Comparison of ENCODE assay signal across 8 cellular contexts in the genomic region with DNA sequence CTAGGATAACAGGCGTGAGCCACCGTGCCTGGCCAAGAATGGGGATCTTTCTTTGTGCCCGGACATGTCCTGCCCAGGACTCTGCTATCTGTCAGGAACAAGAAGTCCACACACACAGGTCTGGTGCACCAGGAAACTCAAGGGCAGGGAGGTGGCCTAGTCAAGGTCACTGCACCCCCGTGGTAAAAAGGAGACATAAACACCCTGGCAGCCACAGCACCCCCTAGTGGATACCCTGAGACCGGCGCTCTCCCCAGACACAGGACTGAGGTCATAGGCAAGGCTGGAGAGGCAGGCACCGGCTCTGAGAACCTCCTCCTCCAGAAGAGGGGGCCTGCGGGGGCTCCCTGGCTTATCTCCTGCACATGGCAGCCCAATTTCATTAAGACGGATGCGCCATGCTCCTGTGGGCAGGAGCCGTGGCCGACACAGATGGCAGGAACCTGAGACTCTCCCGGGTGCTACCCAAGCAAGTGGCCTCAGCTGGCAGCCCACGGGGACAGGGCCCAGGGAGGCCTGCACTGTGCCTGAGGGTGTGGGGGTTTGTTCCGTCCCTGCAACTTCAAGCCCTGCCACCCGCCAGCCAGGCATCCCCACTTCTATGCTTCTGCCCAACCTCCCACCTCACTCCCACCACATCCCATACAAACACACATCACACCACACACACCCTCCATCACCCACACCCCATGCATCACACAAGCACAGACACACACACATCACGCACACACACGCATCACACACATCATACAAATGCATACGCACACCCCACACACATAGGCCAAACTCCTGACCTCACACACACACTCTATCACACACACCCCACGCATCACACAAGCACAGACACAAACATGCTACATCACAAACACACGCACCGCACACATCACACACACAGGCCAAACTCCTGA. TPM values are rescaled to one million over a fixed set of nuclear protein-coding genes. Genes with fewer than 3 reads are reported as not detected.
DNase-seq lines count a peak whose midpoint lies in the region; ATAC-seq and TF ChIP-seq lines count a peak whose summit lies in the region.

No MANE protein-coding gene starts in this region.

- no peaks in the 10 kb centered on the region for H3F3A ChIP-seq in DOHH2 (ENCODE audit: control insufficient read depth, insufficient read depth)

- TF ChIP-seq POLR2A in adrenal gland (IDR thresholded peaks at IDR 0.05) = no peak

- no peak overlapping the region for H3K4me2 ChIP-seq in DOHH2 (ENCODE audit: low read length)

- TF ChIP-seq CTCF in DOHH2 (IDR thresholded peaks at IDR 0.05; ENCODE audit: low read depth, low read length, poor library complexity, severe bottlenecking) (peak; percentile 94), LNCaP clone FGC (IDR thresholded peaks at IDR 0.05; ENCODE audit: control insufficient read depth, extremely low read depth, insufficient read depth) (peak; percentile 68), adrenal gland (IDR thresholded peaks at IDR 0.05) (peak in 5 of 6 experiments; percentile 32 to 59 (median 58))

- 70 to 81% (median 75%) methylated on average over 16 to 22 of the region's 22 CpGs for WGBS in adrenal gland, 4 donors

- H3K27me3 ChIP-seq in DOHH2 (ENCODE audit: control insufficient read depth, low read length) (no peaks in the 10 kb centered on the region), adrenal gland (no peaks in the 10 kb centered on the region)

- H3K36me3 ChIP-seq in DOHH2 (ENCODE audit: control insufficient read depth, low read length) (no peaks in the 10 kb centered on the region), adrenal gland (replicated peaks in 1 of 2) (no peaks in the 10 kb centered on the region)

- H4K20me1 ChIP-seq in DOHH2 (ENCODE audit: control insufficient read depth, insufficient read depth, low read depth, low read length) = no peaks in the 10 kb centered on the region

- H3K4me1 Mint-ChIP-seq in T-helper 17 cell = peaks cover 16% of the 10 kb centered on the region

- H3K4me3 Mint-ChIP-seq in T-helper 17 cell = no peak overlapping the region

- no peak for DNase-seq in LNCaP clone FGC (ENCODE audit: low read depth)
- DNase-seq in T-helper 17 cell = peak; percentile 27 to 54 (median 29)
- peak in 6 of 7 donors; percentile 29 to 88 (median 46) for DNase-seq in adrenal gland
- peak; percentile 35 for DNase-seq in inferior parietal cortex (ENCODE audit: extremely low spot score)
- DNase-seq in stimulated activated CD4-positive, alpha-beta T cell treated with anti-CD3 and anti-CD28 coated beads, Interleukin-4, amount 100 ng/mL, for 48 hours (ENCODE audit: low read depth in 2 of 2) = peak; percentile 51 to 62
- DNase-seq in midbrain (lab: John Stamatoyannopoulos, UW) = no peak
- no peak for DNase-seq in cerebellum (ENCODE audit: low spot score)

- H3K36me3 Mint-ChIP-seq in T-helper 17 cell (ENCODE audit: low read depth) = no peaks in the 10 kb centered on the region

- no peaks in the 10 kb centered on the region for H3K79me2 ChIP-seq in DOHH2 (ENCODE audit: control insufficient read depth, low read length)

- no peak overlapping the region for H3K4me3 ChIP-seq in DOHH2 (ENCODE audit: low read length)
- H3K4me3 ChIP-seq in LNCaP clone FGC (ENCODE audit: low read depth, low read length) = no peak overlapping the region
- no peak overlapping the region for H3K4me3 ChIP-seq in adrenal gland

- peak; percentile 82 for ATAC-seq in T-helper 17 cell

- no peaks in the 10 kb centered on the region for H3K9me2 ChIP-seq in DOHH2 (replicated peaks; ENCODE audit: control insufficient read depth, low read length)

- H3K27me3 Mint-ChIP-seq in T-helper 17 cell = no peaks in the 10 kb centered on the region

- H3K9me3 ChIP-seq in DOHH2 (ENCODE audit: control insufficient read depth, insufficient read depth, low read length) (no peaks in the 10 kb centered on the region), T-helper 17 cell (ENCODE audit: control insufficient read depth, low read length, poor library complexity, severe bottlenecking) (no peaks in the 10 kb centered on the region), adrenal gland (replicated peaks in 1 of 3) (no peaks in the 10 kb centered on the region)

- intact Hi-C loops in adrenal gland (cut with DNase I) = loop anchor here in 1 of 2 donors (10.0 kb wide), 1 partner anchor 311 kb away; the partner anchor contains the start of gene MARK2

- H3K4me1 ChIP-seq in DOHH2 (ENCODE audit: control insufficient read depth, low read length) (no peaks in the 10 kb centered on the region), adrenal gland (replicated peaks in 1 of 2) (peaks cover 7 to 15% of the 10 kb centered on the region in 2 donors)

- peak overlapping the region; percentile 75 for H3K27ac Mint-ChIP-seq in T-helper 17 cell

- H3K27ac ChIP-seq in DOHH2 (ENCODE audit: low read depth, low read length) (no peak overlapping the region), adrenal gland (no peak overlapping the region)

RNA-seq across cellular contexts. Expression of gene MACROD1, which starts 19.6 kb away (rescaled TPM):
- 1 to 10 TPM; 3.9 to 7.5 TPM for total RNA-seq in T-helper 17 cell
- 10 to 100 TPM; 15.9 to 62.9 (median 26.8) TPM for total RNA-seq in adrenal gland
- 10 to 100 TPM in 2 of 3 donors, 1 to 10 TPM in 1; 5.5 to 60.7 (median 41.1) TPM for polyA plus RNA-seq in adrenal gland
- 6.9 TPM for total RNA-seq in cerebellum

RNA-seq across cellular contexts. Expression of gene STIP1, which starts 39.7 kb away (rescaled TPM):
- total RNA-seq in T-helper 17 cell (10 to 100 TPM; 66.9 to 69.1 TPM), adrenal gland (100 to 1,000 TPM; 126 to 404 (median 183) TPM), cerebellum (72.8 TPM)
- polyA plus RNA-seq in adrenal gland = 100 to 1,000 TPM in 1 of 3 donors, 10 to 100 TPM in 2; 82.1 to 523 (median 91.4) TPM

Comparison
In these comparisons a context has a peak if more than half of its experiments do, and no peak if none do; other contexts are left out.
1. DNase-seq: peak in T-helper 17 cell (3 of 3), adrenal gland (6 of 7), inferior parietal cortex (single experiment) and stimulated activated CD4-positive, alpha-beta T cell treated with anti-CD3 and anti-CD28 coated beads, Interleukin-4, amount 100 ng/mL, for 48 hours (2 of 2); none in LNCaP clone FGC (single experiment), midbrain (single experiment) and cerebellum (single experiment).
2. Peak in every context shown above with its lines, with median percentiles within 50 percentile points of each other: CTCF ChIP-seq.